In genomic region chr6:45722876-45723275, GRCh38 we compare ENCODE assay signal across 15 cellular contexts.
"Had no signal": no experiment of that assay in that cellular context is flagged by ENCODE, and none has a peak within 500 bp of the region (broad histone marks: within the 10 kb centered on the region; RNA-seq: fewer than 3 reads in every experiment).

No MANE protein-coding gene starts in this region.

- ATAC-seq: natural killer cell treated with Interleukin-12 subunit alpha and Interleukin-12 subunit beta and Interleukin-15 and Interleukin-18, amount 100 ng/mL, for 72 hours; stimulated activated memory B cell treated with anti-CD40 and anti-IgM and Interleukin-4, amounts not matched to agents 10 μg/mL and 1 μg/mL and 100 μg/mL, for 72 hours had no signal

- H3K27me3 ChIP-seq: neutrophil, sigmoid colon, testis, upper lobe of left lung had no signal

- H3K27me3 Mint-ChIP-seq: activated naive CD8-positive, alpha-beta T cell; stimulated activated memory B cell treated with anti-CD40 and anti-IgM and Interleukin-4, amounts not matched to agents 10 μg/mL and 1 μg/mL and 100 μg/mL, for 72 hours had no signal

- H2AFZ ChIP-seq: parathyroid adenoma had no signal

- H3K9ac ChIP-seq: parathyroid adenoma had no signal

- DNase-seq: activated CD4-positive, alpha-beta T cell treated with anti-CD3 and anti-CD28 coated beads for 1 hour; activated CD4-positive, alpha-beta T cell treated with anti-CD3 and anti-CD28 coated beads, Interleukin-2, amount 50 U/mL, for 4 hours; dorsolateral prefrontal cortex; hypothalamus; sigmoid colon; stimulated activated CD4-positive, alpha-beta T cell treated with anti-CD3 and anti-CD28 coated beads, Interleukin-4, amount 100 ng/mL, for 24 hours; testis; upper lobe of left lung; WERI-Rb-1 had no signal

- H3K36me3 ChIP-seq: neutrophil, sigmoid colon, upper lobe of left lung, WERI-Rb-1 had no signal

- H3K4me3 Mint-ChIP-seq: activated naive CD8-positive, alpha-beta T cell; natural killer cell treated with Interleukin-12 subunit alpha and Interleukin-12 subunit beta and Interleukin-15 and Interleukin-18, amount 100 ng/mL, for 72 hours; stimulated activated memory B cell treated with anti-CD40 and anti-IgM and Interleukin-4, amounts not matched to agents 10 μg/mL and 1 μg/mL and 100 μg/mL, for 72 hours had no signal

- H3K4me1 Mint-ChIP-seq: stimulated activated memory B cell treated with anti-CD40 and anti-IgM and Interleukin-4, amounts not matched to agents 10 μg/mL and 1 μg/mL and 100 μg/mL, for 72 hours had no signal

- H3K4me3 ChIP-seq: dorsolateral prefrontal cortex, sigmoid colon, testis, upper lobe of left lung had no signal

- H3K27ac Mint-ChIP-seq: activated naive CD8-positive, alpha-beta T cell; natural killer cell treated with Interleukin-12 subunit alpha and Interleukin-12 subunit beta and Interleukin-15 and Interleukin-18, amount 100 ng/mL, for 72 hours; stimulated activated memory B cell treated with anti-CD40 and anti-IgM and Interleukin-4, amounts not matched to agents 10 μg/mL and 1 μg/mL and 100 μg/mL, for 72 hours had no signal

- H3K4me1 ChIP-seq: parathyroid adenoma, testis, upper lobe of left lung had no signal

- H3K9me3 ChIP-seq: neutrophil, testis, upper lobe of left lung had no signal

- H3K27ac ChIP-seq: dorsolateral prefrontal cortex, neutrophil, parathyroid adenoma, sigmoid colon, testis, upper lobe of left lung, WERI-Rb-1 had no signal

- H3K79me2 ChIP-seq: parathyroid adenoma had no signal

- FAIRE-seq: frontal cortex had no signal
